Comparison of ENCODE assay signal across 18 cellular contexts in the genomic region with DNA sequence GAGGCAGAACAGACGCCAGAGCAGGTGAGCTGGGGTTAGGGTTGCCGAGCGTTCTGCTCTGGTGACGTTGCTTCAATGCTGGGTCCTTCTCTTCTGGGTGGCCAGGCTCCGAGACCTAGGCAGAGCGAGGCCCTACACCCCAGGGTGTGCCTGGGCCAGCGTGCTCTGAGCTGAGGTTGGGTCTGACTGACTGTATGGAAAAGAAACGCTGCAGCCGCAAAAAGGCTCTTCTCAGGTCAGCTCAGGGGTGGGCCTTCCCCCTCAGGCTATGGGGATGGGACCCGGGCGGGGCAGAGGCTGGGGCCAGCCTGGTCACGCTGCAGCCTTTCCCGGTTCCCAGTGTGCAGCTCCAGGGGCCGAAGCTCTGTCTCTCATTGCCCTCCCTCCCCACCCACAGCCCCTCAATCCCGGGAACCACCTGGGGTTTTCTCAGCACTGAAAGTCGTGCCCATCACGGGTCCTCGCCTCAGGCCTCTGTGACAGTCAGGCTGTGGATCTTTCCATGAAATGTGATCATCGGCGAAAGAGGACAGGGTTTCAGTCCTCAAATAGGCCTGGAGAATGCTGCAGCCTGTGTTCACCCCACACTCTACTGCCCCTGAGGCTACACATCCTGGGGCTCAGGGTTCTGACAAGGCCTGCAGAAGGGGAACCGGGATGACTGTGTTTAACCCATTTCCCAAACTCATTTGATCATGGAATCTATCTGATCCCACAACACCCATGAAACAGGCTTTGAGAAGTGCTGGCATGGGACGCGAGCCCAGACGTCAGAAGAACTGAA. TPM values are rescaled to one million over a fixed set of nuclear protein-coding genes. Genes with fewer than 3 reads are reported as not detected.
"Had no signal": no experiment of that assay in that cellular context is flagged by ENCODE, and none has a peak within 500 bp of the region (broad histone marks: within the 10 kb centered on the region; RNA-seq: fewer than 3 reads in every experiment).

No MANE protein-coding gene starts in this region.

- H3K4me3 Mint-ChIP-seq: activated T-helper 17 cell treated with anti-CD3 and anti-CD28 coated beads, Interleukin-2, amount 50 U/mL, for 72 hours; memory B cell; nephron progenitor cell; stimulated activated naive CD8-positive, alpha-beta T cell treated with anti-CD3 and anti-CD28 coated beads, Interleukin-15, Interleukin-2, amounts not matched to agents 100 ng/mL and 50 ng/mL, for 24 hours had no signal

- H3K9me3 Mint-ChIP-seq: activated naive CD4-positive, alpha-beta T cell treated with anti-CD3 and anti-CD28 coated beads, Interleukin-2, amount 50 U/mL, for 72 hours; activated T-helper 17 cell treated with anti-CD3 and anti-CD28 coated beads, Interleukin-2, amount 50 U/mL, for 72 hours; memory B cell; nephron progenitor cell; stimulated activated naive CD8-positive, alpha-beta T cell treated with anti-CD3 and anti-CD28 coated beads, Interleukin-15, Interleukin-2, amounts not matched to agents 100 ng/mL and 50 ng/mL, for 24 hours had no signal

- ATAC-seq: activated naive CD4-positive, alpha-beta T cell treated with anti-CD3 and anti-CD28 coated beads, Interleukin-2, amount 50 U/mL, for 72 hours; activated T-helper 17 cell treated with anti-CD3 and anti-CD28 coated beads, Interleukin-2, amount 50 U/mL, for 72 hours; body of pancreas had no signal

- H3K27ac Mint-ChIP-seq: activated naive CD4-positive, alpha-beta T cell treated with anti-CD3 and anti-CD28 coated beads, Interleukin-2, amount 50 U/mL, for 72 hours; activated T-helper 17 cell treated with anti-CD3 and anti-CD28 coated beads, Interleukin-2, amount 50 U/mL, for 72 hours; memory B cell; nephron progenitor cell; stimulated activated naive CD8-positive, alpha-beta T cell treated with anti-CD3 and anti-CD28 coated beads, Interleukin-15, Interleukin-2, amounts not matched to agents 100 ng/mL and 50 ng/mL, for 24 hours had no signal

- DNase-seq: activated CD4-positive, alpha-beta T cell treated with anti-CD3 and anti-CD28 coated beads, Interleukin-2, amount 50 U/mL, for 48 hours; amniotic stem cell; glutamatergic neuron; nephron progenitor cell; stimulated activated CD4-positive, alpha-beta T cell treated with anti-CD3 and anti-CD28 coated beads, Interleukin-15, amount 100 ng/mL, for 24 hours; stimulated activated CD4-positive, alpha-beta T cell treated with anti-CD3 and anti-CD28 coated beads, Interleukin-4, amount 100 ng/mL, for 24 hours; uterus had no signal

- H3K9me3 ChIP-seq: body of pancreas, esophagus muscularis mucosa, ovary, thoracic aorta, uterus had no signal

- H3K4me1 Mint-ChIP-seq: activated T-helper 17 cell treated with anti-CD3 and anti-CD28 coated beads, Interleukin-2, amount 50 U/mL, for 72 hours had no signal

- H3K36me3 ChIP-seq: esophagus muscularis mucosa, ovary, thoracic aorta, uterus had no signal

- H3K36me3 Mint-ChIP-seq: activated naive CD4-positive, alpha-beta T cell treated with anti-CD3 and anti-CD28 coated beads, Interleukin-2, amount 50 U/mL, for 72 hours; memory B cell had no signal

- H3K27me3 ChIP-seq: body of pancreas, ovary, uterus had no signal

- H3K27ac ChIP-seq: body of pancreas, esophagus muscularis mucosa, ovary, thoracic aorta, uterus had no signal

- FAIRE-seq: endometrium had no signal

- H3K27me3 Mint-ChIP-seq: stimulated activated naive CD8-positive, alpha-beta T cell treated with anti-CD3 and anti-CD28 coated beads, Interleukin-15, Interleukin-2, amounts not matched to agents 100 ng/mL and 50 ng/mL, for 24 hours had no signal

- H3K4me3 ChIP-seq: body of pancreas, esophagus muscularis mucosa, ovary, thoracic aorta, uterus had no signal

- H3K4me1 ChIP-seq: body of pancreas, esophagus muscularis mucosa, uterus had no signal

RNA-seq across cellular contexts. Expression of a gene that starts 19.4 kb away (rescaled TPM):
- total RNA-seq: dermis microvascular lymphatic vessel endothelial cell; T-helper 2 cell treated with Interferon-gamma antibody and Interleukin-4, amounts not matched to agents 100 ng/mL and 5 ng/mL, for 36 hours had no signal
